26 cellular contexts compared by ENCODE assay signal in genomic region chr13:70544706-70545105, GRCh38.
"Had no signal": no experiment of that assay in that cellular context is flagged by ENCODE, and none has a peak within 500 bp of the region (broad histone marks: within the 10 kb centered on the region; RNA-seq: fewer than 3 reads in every experiment).

No MANE protein-coding gene starts in this region.

- H3K27ac ChIP-seq: left ventricle myocardium inferior, pancreas, prostate gland, stomach, testis, thyroid gland, transverse colon, upper lobe of right lung, uterus had no signal

- ATAC-seq: mucosa of descending colon; naive thymus-derived CD4-positive, alpha-beta T cell; natural killer cell treated with Interleukin-12 subunit alpha and Interleukin-12 subunit beta and Interleukin-15 and Interleukin-18, amount 100 ng/mL, for 72 hours; pancreas; right cardiac atrium; stimulated activated naive B cell treated with anti-CD40 and anti-IgM and Interleukin-4, amounts not matched to agents 10 μg/mL and 1 μg/mL and 100 μg/mL, for 72 hours; stimulated activated naive CD8-positive, alpha-beta T cell treated with anti-CD3 and anti-CD28 coated beads, Interleukin-15, Interleukin-2, amounts not matched to agents 100 U/mL and 50 U/mL, for 24 hours; upper lobe of right lung had no signal

- DNase-seq: hippocampal formation; kidney; left ventricle myocardium inferior; midbrain; mucosa of descending colon; naive thymus-derived CD4-positive, alpha-beta T cell; nucleus accumbens; pancreas; posterior cingulate gyrus; retina; right cardiac atrium; stimulated activated CD4-positive, alpha-beta T cell treated with anti-CD3 and anti-CD28 coated beads, Interleukin-1b, Interleukin-23, amount 100 ng/mL, for 48 hours; stimulated activated CD4-positive, alpha-beta T cell treated with anti-CD3 and anti-CD28 coated beads, Interleukin-2, amount 100 ng/mL, for 48 hours; stimulated activated naive B cell treated with anti-CD40 and anti-IgM and Interleukin-4, amounts not matched to agents 10 μg/mL and 1 μg/mL and 100 μg/mL, for 72 hours; stimulated activated naive CD8-positive, alpha-beta T cell treated with anti-CD3 and anti-CD28 coated beads, Interleukin-15, Interleukin-2, amounts not matched to agents 100 U/mL and 50 U/mL, for 24 hours; stomach; testis; thyroid gland; transverse colon; upper lobe of right lung; uterus had no signal

- H3K4me2 ChIP-seq: smooth muscle cell had no signal

- FAIRE-seq: islet of Langerhans, kidney, pancreas had no signal

- H3K9me3 ChIP-seq: left ventricle myocardium inferior, mucosa of descending colon, pancreas, prostate gland, stomach, testis, thyroid gland, transverse colon, upper lobe of right lung, uterus had no signal

- H3K4me3 ChIP-seq: left ventricle myocardium inferior, lung, mucosa of descending colon, pancreas, prostate gland, smooth muscle cell, stomach, testis, thyroid gland, transverse colon, upper lobe of right lung, uterus had no signal

- H3K36me3 ChIP-seq: left ventricle myocardium inferior, pancreas, prostate gland, stomach, thyroid gland, transverse colon, upper lobe of right lung, uterus had no signal

- H3K4me1 ChIP-seq: left ventricle myocardium inferior, pancreas, prostate gland, stomach, testis, thyroid gland, transverse colon, upper lobe of right lung, uterus had no signal

- H3K27me3 ChIP-seq: pancreas, stomach, testis, thyroid gland, transverse colon, upper lobe of right lung, uterus had no signal
